20 cellular contexts compared by ENCODE assay signal in genomic region chr7:123669485-123669884, GRCh38. TPM values are rescaled to one million over a fixed set of nuclear protein-coding genes. Genes with fewer than 3 reads are reported as not detected.
"Had no signal": no experiment of that assay in that cellular context is flagged by ENCODE, and none has a peak within 500 bp of the region (broad histone marks: within the 10 kb centered on the region; RNA-seq: fewer than 3 reads in every experiment).

No MANE protein-coding gene starts in this region.

- ATAC-seq: mucosa of descending colon; naive thymus-derived CD8-positive, alpha-beta T cell had no signal

- H3K36me3 Mint-ChIP-seq: naive thymus-derived CD8-positive, alpha-beta T cell; type B pancreatic cell had no signal

- H3K27me3 Mint-ChIP-seq: type B pancreatic cell had no signal

- H3K27ac Mint-ChIP-seq: type B pancreatic cell had no signal

- H3K9me3 Mint-ChIP-seq: naive thymus-derived CD8-positive, alpha-beta T cell; type B pancreatic cell had no signal

- H3K4me1 Mint-ChIP-seq: naive thymus-derived CD8-positive, alpha-beta T cell had no signal

- H3K36me3 ChIP-seq: colonic mucosa, uterus had no signal

- H3K27ac ChIP-seq: colonic mucosa, dorsolateral prefrontal cortex, uterus had no signal

- H3K9me3 ChIP-seq: colonic mucosa, heart right ventricle, mucosa of descending colon, uterus had no signal

- DNase-seq: colonic mucosa; dorsolateral prefrontal cortex; effector CD8-positive, alpha-beta T cell; foreskin melanocyte; heart right ventricle; hypothalamus; kidney glomerular epithelial cell; mucosa of descending colon; naive thymus-derived CD8-positive, alpha-beta T cell; posterior cingulate gyrus; right cardiac atrium; stimulated activated CD4-positive, alpha-beta T cell treated with anti-CD3 and anti-CD28 coated beads, Interleukin-2, amount 100 ng/mL, for 48 hours; stimulated activated naive CD4-positive, alpha-beta T cell treated with Interleukin-2 at 50 U/mL for 16 hours; uterus had no signal

- H3K4me2 ChIP-seq: smooth muscle cell had no signal

- H3K4me1 ChIP-seq: colonic mucosa, uterus had no signal

- H3K27me3 ChIP-seq: colonic mucosa, dorsolateral prefrontal cortex, heart right ventricle, uterus had no signal

- H3K4me3 ChIP-seq: colonic mucosa, dorsolateral prefrontal cortex, heart right ventricle, mucosa of descending colon, smooth muscle cell, uterus had no signal

- H3K4me3 Mint-ChIP-seq: naive thymus-derived CD8-positive, alpha-beta T cell; type B pancreatic cell had no signal

RNA-seq across cellular contexts. Expression of gene LMOD2, which starts 13.8 kb away (rescaled TPM):
- total RNA-seq: colonic mucosa; dorsolateral prefrontal cortex; glomerular endothelial cell; lower leg skin; naive thymus-derived CD8-positive, alpha-beta T cell; osteocyte; smooth muscle cell had no signal
- polyA plus RNA-seq: neural cell had no signal
